In the genomic region with DNA sequence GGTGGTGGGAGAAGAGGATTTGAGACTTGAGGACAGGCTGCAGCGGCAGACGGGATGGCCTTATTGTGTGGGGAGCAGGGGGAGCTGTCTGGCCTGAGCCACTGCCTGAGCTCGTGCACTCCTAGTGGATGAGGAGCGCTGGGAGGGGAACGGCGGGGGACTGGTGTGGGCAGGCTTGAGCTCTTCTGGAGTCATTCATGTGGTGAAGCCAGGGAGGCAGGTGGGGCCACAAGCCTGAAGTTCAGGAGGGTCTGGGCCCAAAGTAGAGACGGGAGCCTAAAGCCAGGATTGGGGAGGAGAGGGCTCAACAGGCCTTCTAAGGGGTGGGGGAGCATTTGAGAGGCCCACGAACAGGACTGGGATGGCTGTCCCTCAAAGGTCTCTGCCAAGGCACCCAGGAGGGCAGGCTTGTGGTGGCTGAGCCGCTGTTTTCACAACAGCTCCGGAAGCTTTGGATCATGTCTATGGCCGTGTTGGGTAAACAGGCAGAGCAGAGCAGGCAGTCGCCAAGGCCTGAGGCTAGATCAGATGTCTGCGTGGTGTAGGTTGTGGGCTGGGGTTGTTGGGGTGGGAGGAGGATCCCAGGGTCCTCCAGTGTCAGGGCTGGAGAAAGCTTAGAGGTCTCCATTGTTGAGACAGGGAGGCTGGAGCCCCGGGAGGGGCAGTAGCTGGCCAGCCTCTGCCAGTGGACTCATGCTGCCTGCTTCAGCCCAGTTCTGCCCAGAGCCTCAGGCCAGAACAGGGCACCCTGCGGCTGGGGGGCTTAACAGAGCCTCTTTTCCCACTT, we compare ENCODE assay signal across 9 cellular contexts. TPM values are rescaled to one million over a fixed set of nuclear protein-coding genes. Genes with fewer than 3 reads are reported as not detected.
A peak's percentile ranks its signal among the peaks of the same experiment; 100 is the strongest.
DNase-seq lines count a peak whose midpoint lies in the region; ATAC-seq and TF ChIP-seq lines count a peak whose summit lies in the region.
"Had no signal": no experiment of that assay in that cellular context is flagged by ENCODE, and none has a peak within 500 bp of the region (broad histone marks: within the 10 kb centered on the region; RNA-seq: fewer than 3 reads in every experiment).

No MANE protein-coding gene starts in this region.

- no peaks in the 10 kb centered on the region for H3K9me3 Mint-ChIP-seq in CD4-positive, alpha-beta memory T cell
- H3K9me3 Mint-ChIP-seq in naive B cell = no peaks in the 10 kb centered on the region

- H3K36me3 ChIP-seq in CD4-positive, alpha-beta memory T cell (ENCODE audit: insufficient read depth, low read length) = peaks cover 2% of the 10 kb centered on the region
- H3K36me3 ChIP-seq in KOPT-K1 (ENCODE audit: insufficient read depth, low read length) (no peaks in the 10 kb centered on the region), brain microvascular endothelial cell (replicated peaks) (no peaks in the 10 kb centered on the region)

- intact Hi-C loops in CD4-positive, alpha-beta memory T cell (cut with micrococcal nuclease) = no loop called here
- intact Hi-C loops in dorsolateral prefrontal cortex (cut with DNase I) = no loop called here

- no peak overlapping the region for H3K4me3 Mint-ChIP-seq in CD4-positive, alpha-beta memory T cell
- H3K4me3 Mint-ChIP-seq in naive B cell = peak overlapping the region in 5 of 8 donors; percentile 34 to 78 (median 50)

- no peak overlapping the region for H3K4me3 ChIP-seq in CD4-positive, alpha-beta memory T cell (ENCODE audit: low read length in 2 of 2)
- H3K4me3 ChIP-seq in brain microvascular endothelial cell (ENCODE audit: low read depth, low read length) (no peak overlapping the region), dorsolateral prefrontal cortex (peak overlapping the region in 5 of 59 donors; percentile 8 to 22 (median 11))

- no peak for DNase-seq in CD4-positive, alpha-beta memory T cell
- DNase-seq in brain microvascular endothelial cell = no peak
- no peak for DNase-seq in naive B cell
- no peak for DNase-seq in dorsolateral prefrontal cortex
- DNase-seq in HUDEP-2 (lab: John Stamatoyannopoulos, UW; ENCODE audit: unreplicated experiment in 76 of 76) = no peak
- DNase-seq in DMS153 (lab: John Stamatoyannopoulos, UW) = no peak
- no peak for DNase-seq in middle frontal gyrus (ENCODE audit: extremely low spot score, low spot score)
- DNase-seq: NCI-H446 treated with DMSO at 0.1 percent for 48 hours had no signal

- POLR2A ChIA-PET in CD4-positive, alpha-beta memory T cell (lab: Charles Lee; ENCODE audit: partially characterized antibody) = interaction anchor here (1.0 to 1.5 kb wide), 2 partner anchors 8 to 11 kb away, joined by 4 read pairs; a partner anchor contains a TSS

- H3K27me3 ChIP-seq in CD4-positive, alpha-beta memory T cell (ENCODE audit: insufficient read depth, low read length) = no peaks in the 10 kb centered on the region
- H3K27me3 ChIP-seq in brain microvascular endothelial cell (replicated peaks) (no peaks in the 10 kb centered on the region), dorsolateral prefrontal cortex (no peaks in the 10 kb centered on the region)

- H3K27ac Mint-ChIP-seq in CD4-positive, alpha-beta memory T cell = peak overlapping the region in 6 of 7 donors; percentile 13 to 78 (median 38)
- H3K27ac Mint-ChIP-seq in naive B cell = peak overlapping the region in 4 of 6 donors; percentile 70 to 95 (median 76)

- H3K27me3 Mint-ChIP-seq in CD4-positive, alpha-beta memory T cell = no peaks in the 10 kb centered on the region
- no peaks in the 10 kb centered on the region for H3K27me3 Mint-ChIP-seq in naive B cell

- no peak overlapping the region for H3K27ac ChIP-seq in CD4-positive, alpha-beta memory T cell (ENCODE audit: low read depth, low read length)
- H3K27ac ChIP-seq in KOPT-K1 (ENCODE audit: low read depth, low read length, poor library complexity, severe bottlenecking) (peak overlapping the region; percentile 67), brain microvascular endothelial cell (no peak overlapping the region), dorsolateral prefrontal cortex (peak overlapping the region in 28 of 59 donors; percentile 1 to 54 (median 26))

- in situ Hi-C loops in brain microvascular endothelial cell (cut with HindIII; ENCODE audit: low pct_ligation_motif_present, low sequenced_read_pairs) = no loop called here

- TF ChIP-seq CTCF in brain microvascular endothelial cell (IDR thresholded peaks at IDR 0.05; ENCODE audit: low read depth, low read length, missing control alignments) (peak; percentile 34), dorsolateral prefrontal cortex (IDR thresholded peaks at IDR 0.05 in 54 of 56, conservative IDR thresholded peaks at IDR 0.05 in 2 of 56; ENCODE audit: low read depth in 1 of 56, partially characterized antibody in 56 of 56) (no peak)

- CTCF ChIA-PET in CD4-positive, alpha-beta memory T cell (lab: Charles Lee; ENCODE audit: partially characterized antibody) = interaction anchor here (1.1 to 1.2 kb wide), 3 partner anchors 25 to 35 kb away, joined by 3 to 6 read pairs (median 6); no protein-coding TSS in a partner anchor

- H3K9me3 ChIP-seq in CD4-positive, alpha-beta memory T cell (ENCODE audit: control insufficient read depth in 1 of 2, low read length in 2 of 2) = no peaks in the 10 kb centered on the region
- no peaks in the 10 kb centered on the region for H3K9me3 ChIP-seq in KOPT-K1 (ENCODE audit: insufficient read depth, low read length, poor library complexity, severe bottlenecking)

- H3K36me3 Mint-ChIP-seq in CD4-positive, alpha-beta memory T cell = peaks cover 0 to 21% of the 10 kb centered on the region in 2 donors
- peaks cover 4 to 8% of the 10 kb centered on the region in 2 donors for H3K36me3 Mint-ChIP-seq in naive B cell

- H3K4me1 Mint-ChIP-seq in CD4-positive, alpha-beta memory T cell = peaks cover 26 to 54% (median 42%) of the 10 kb centered on the region in 4 donors
- peaks cover 74 to 97% (median 83%) of the 10 kb centered on the region in 3 donors for H3K4me1 Mint-ChIP-seq in naive B cell

- peaks cover 10% of the 10 kb centered on the region for H3K4me1 ChIP-seq in CD4-positive, alpha-beta memory T cell (ENCODE audit: insufficient read depth, low read length)

- ATAC-seq in naive B cell (ENCODE audit: low read depth in 2 of 2) = no peak

RNA-seq across cellular contexts. Expression of a gene that starts 8.2 kb away (rescaled TPM):
- total RNA-seq in CD4-positive, alpha-beta memory T cell = 10 to 100 TPM; 15.7 to 16.6 TPM
- 10 to 100 TPM in 1 of 2 donors, 1 to 10 TPM in 1; 6.6 to 26.4 TPM for polyA plus RNA-seq in CD4-positive, alpha-beta memory T cell
- 10 to 100 TPM; 22.2 to 53.0 (median 31.6) TPM for polyA plus RNA-seq in naive B cell (ENCODE audit: low read depth in 6 of 6)
- 10 to 100 TPM in 106 of 120 experiments, 1 to 10 TPM in 14; 6.1 to 36.1 (median 14.7) TPM for total RNA-seq in dorsolateral prefrontal cortex

RNA-seq across cellular contexts. Expression of a gene that starts 39.0 kb away (rescaled TPM):
- total RNA-seq in CD4-positive, alpha-beta memory T cell = 10 to 100 TPM; 25.3 to 28.4 TPM
- polyA plus RNA-seq in CD4-positive, alpha-beta memory T cell = 10 to 100 TPM; 21.2 to 23.8 TPM
- polyA plus RNA-seq in naive B cell (ENCODE audit: low read depth in 6 of 6) = 10 to 100 TPM; 16.9 to 26.7 (median 22.5) TPM
- total RNA-seq in dorsolateral prefrontal cortex = 10 to 100 TPM in 118 of 120 experiments, 1 to 10 TPM in 2; 8.0 to 22.2 (median 15.5) TPM

Comparison
In these comparisons a context has a peak if more than half of its experiments do, and no peak if none do; other contexts are left out.
1. H3K4me3 Mint-ChIP-seq: peak in naive B cell (5 of 8); none in CD4-positive, alpha-beta memory T cell (0 of 8).